In genomic region chr7:95840953-95841950, GRCh38 we compare ENCODE assay signal across 8 cellular contexts.
DNase-seq lines count a peak whose midpoint lies in the region; ATAC-seq and TF ChIP-seq lines count a peak whose summit lies in the region.

No MANE protein-coding gene starts in this region.

- DNase-seq in ELF-1 (ENCODE audit: low read depth, low spot score): peak; percentile 85
- DNase-seq in WTC11 (ENCODE audit: low spot score): no peak
- DNase-seq in COLO668 (lab: John Stamatoyannopoulos, UW; ENCODE audit: unreplicated experiment): no peak
- no peak for DNase-seq in NCI-H2081 (lab: John Stamatoyannopoulos, UW)
- no peak for DNase-seq in kidney glomerular epithelial cell (lab: John Stamatoyannopoulos, UW)
- DNase-seq in activated T-helper 2 cell treated with anti-CD3 and anti-CD28 coated beads, Interferon-gamma antibody, Interleukin-2, Interleukin-4, amounts not matched to agents 10 μg/mL and 5 μg/mL and 100 μg/mL, durations not matched to agents 14 hours and 24 hours and 36 hours (ENCODE audit: low spot score): no peak

- POLR2A ChIA-PET in WTC11 (lab: Charles Lee): no interaction called here

- TF ChIP-seq CTCF in WTC11 (IDR thresholded peaks at IDR 0.05): peak; percentile 55

- peak; percentile 92 for ATAC-seq in GM21360 (IDR thresholded peaks at IDR 0.05; ENCODE audit: unreplicated experiment)
- peak; percentile 96 for ATAC-seq in HG03521 (IDR thresholded peaks at IDR 0.05; ENCODE audit: unreplicated experiment)
- ATAC-seq in WTC11: peak; percentile 94

- peaks cover 45% of the 10 kb centered on the region for H3K4me1 Mint-ChIP-seq in WTC11
- no peaks in the 10 kb centered on the region for H3K4me1 Mint-ChIP-seq in activated T-helper 2 cell treated with anti-CD3 and anti-CD28 coated beads, Interferon-gamma antibody, Interleukin-2, Interleukin-4, amounts not matched to agents 10 μg/mL and 5 μg/mL and 100 μg/mL, durations not matched to agents 14 hours and 24 hours and 36 hours (ENCODE audit: low read depth)

- H3K27me3 Mint-ChIP-seq in WTC11 (ENCODE audit: low read depth): peaks cover 2% of the 10 kb centered on the region; the same call in 1 of the 2 replicates
- H3K27me3 Mint-ChIP-seq in activated T-helper 2 cell treated with anti-CD3 and anti-CD28 coated beads, Interferon-gamma antibody, Interleukin-2, Interleukin-4, amounts not matched to agents 10 μg/mL and 5 μg/mL and 100 μg/mL, durations not matched to agents 14 hours and 24 hours and 36 hours (ENCODE audit: low read depth): no peaks in the 10 kb centered on the region

- H3K4me3 Mint-ChIP-seq in WTC11: no peak overlapping the region
- H3K4me3 Mint-ChIP-seq in activated T-helper 2 cell treated with anti-CD3 and anti-CD28 coated beads, Interferon-gamma antibody, Interleukin-2, Interleukin-4, amounts not matched to agents 10 μg/mL and 5 μg/mL and 100 μg/mL, durations not matched to agents 14 hours and 24 hours and 36 hours (ENCODE audit: low read depth): no peak overlapping the region

- no peak overlapping the region; the same call in 1 of the 2 replicates for H3K27ac Mint-ChIP-seq in WTC11
- no peak overlapping the region for H3K27ac Mint-ChIP-seq in activated T-helper 2 cell treated with anti-CD3 and anti-CD28 coated beads, Interferon-gamma antibody, Interleukin-2, Interleukin-4, amounts not matched to agents 10 μg/mL and 5 μg/mL and 100 μg/mL, durations not matched to agents 14 hours and 24 hours and 36 hours

- peaks cover 19% of the 10 kb centered on the region for H3K36me3 Mint-ChIP-seq in WTC11
- H3K36me3 Mint-ChIP-seq in activated T-helper 2 cell treated with anti-CD3 and anti-CD28 coated beads, Interferon-gamma antibody, Interleukin-2, Interleukin-4, amounts not matched to agents 10 μg/mL and 5 μg/mL and 100 μg/mL, durations not matched to agents 14 hours and 24 hours and 36 hours (ENCODE audit: low read depth): no peaks in the 10 kb centered on the region

- intact Hi-C loops in activated T-helper 2 cell treated with anti-CD3 and anti-CD28 coated beads, Interferon-gamma antibody, Interleukin-2, Interleukin-4, amounts not matched to agents 10 μg/mL and 5 μg/mL and 100 μg/mL, durations not matched to agents 14 hours and 24 hours and 36 hours (cut with micrococcal nuclease): no loop called here

- peaks cover 18% of the 10 kb centered on the region for H3K9me3 Mint-ChIP-seq in WTC11
- H3K9me3 Mint-ChIP-seq in activated T-helper 2 cell treated with anti-CD3 and anti-CD28 coated beads, Interferon-gamma antibody, Interleukin-2, Interleukin-4, amounts not matched to agents 10 μg/mL and 5 μg/mL and 100 μg/mL, durations not matched to agents 14 hours and 24 hours and 36 hours: peaks cover 4% of the 10 kb centered on the region

- CTCF ChIA-PET in WTC11 (lab: Charles Lee): interaction anchor here (0.6 to 3.6 kb wide), 47 partner anchors 11 to 524 kb away, joined by 3 to 44 read pairs (median 5); partner anchors contain the start of genes DYNC1I1 and PON2

TF ChIP-seq in WTC11, 78 proteins besides CTCF, POLR2A, EP300 and RAD21 (continues in another document):
- TF ChIP-seq FOXJ3 (CRISPR knock-in tag; IDR thresholded peaks at IDR 0.05; ENCODE audit: borderline replicate concordance) (no peak), FOXP4 (CRISPR knock-in tag; IDR thresholded peaks at IDR 0.05) (no peak), ARID4B (CRISPR knock-in tag; IDR thresholded peaks at IDR 0.05; ENCODE audit: borderline replicate concordance) (no peak), AFF4 (CRISPR knock-in tag; IDR thresholded peaks at IDR 0.05; ENCODE audit: borderline replicate concordance) (no peak), CREM (CRISPR knock-in tag; IDR thresholded peaks at IDR 0.05) (no peak), USF2 (CRISPR knock-in tag; IDR thresholded peaks at IDR 0.05) (no peak), USF1 (CRISPR knock-in tag; IDR thresholded peaks at IDR 0.05) (no peak), ZNF396 (CRISPR knock-in tag; IDR thresholded peaks at IDR 0.05; ENCODE audit: borderline replicate concordance) (no peak), SOX15 (CRISPR knock-in tag; IDR thresholded peaks at IDR 0.05) (no peak), MXD4 (CRISPR knock-in tag; IDR thresholded peaks at IDR 0.05; ENCODE audit: borderline replicate concordance) (no peak)
